In the genomic region with DNA sequence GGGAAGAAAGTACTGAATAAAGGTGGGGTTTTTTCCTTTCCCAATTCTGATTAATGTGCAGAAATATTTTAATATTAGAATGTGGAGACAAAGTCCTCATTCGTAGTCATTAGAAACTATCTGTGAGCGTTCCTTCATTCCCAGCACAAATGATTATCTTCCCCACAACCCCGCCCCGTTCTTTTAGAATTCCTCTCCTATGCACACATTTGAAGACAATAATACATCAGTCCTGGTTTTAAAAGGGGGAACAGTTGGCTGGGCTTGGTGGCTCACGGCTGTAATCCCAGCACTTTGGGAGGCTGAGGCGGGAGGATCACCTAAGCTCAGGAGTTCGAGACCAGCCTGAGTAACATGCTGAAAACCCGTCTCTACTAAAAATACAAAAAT, we compare ENCODE assay signal across 8 cellular contexts. TPM values are rescaled to one million over a fixed set of nuclear protein-coding genes. Genes with fewer than 3 reads are reported as not detected.
A peak's percentile ranks its signal among the peaks of the same experiment; 100 is the strongest.
DNase-seq lines count a peak whose midpoint lies in the region; ATAC-seq, FAIRE-seq and TF ChIP-seq lines count a peak whose summit lies in the region.

No MANE protein-coding gene starts in this region.

- H3K27ac ChIP-seq in mesodermal cell (ENCODE audit: low read depth, low read length, severe bottlenecking): peak overlapping the region; percentile 96

- WGBS in mesodermal cell (ENCODE audit: insufficient coverage in 2 of 2), 2 experiments: 37 to 67% methylated on average over 1 to 5 of the region's 8 CpGs

- no peaks in the 10 kb centered on the region for H3K9me3 Mint-ChIP-seq in stimulated activated naive CD8-positive, alpha-beta T cell treated with anti-CD3 and anti-CD28 coated beads, Interleukin-15, Interleukin-2, amounts not matched to agents 100 ng/mL and 50 ng/mL, for 24 hours

- no peak for DNase-seq in stimulated activated naive CD8-positive, alpha-beta T cell treated with anti-CD3 and anti-CD28 coated beads, Interleukin-15, Interleukin-2, amounts not matched to agents 100 U/mL and 50 U/mL, for 24 hours
- DNase-seq in astrocyte of the spinal cord (ENCODE audit: low read depth, low spot score) (no peak), NCI-H2107 treated with DMSO at 0.1 percent for 48 hours (lab: John Stamatoyannopoulos, UW; ENCODE audit: unreplicated experiment) (no peak), LoVo (ENCODE audit: low spot score) (no peak), RCC 7860 (ENCODE audit: low spot score) (no peak)

- H3K4me3 ChIP-seq in astrocyte of the spinal cord (ENCODE audit: low read depth, low read length): peak overlapping the region; percentile 66
- H3K4me3 ChIP-seq in mesodermal cell (ENCODE audit: extremely low read depth, insufficient read depth, low read length, poor library complexity, severe bottlenecking): peak overlapping the region; percentile 81

- no peak for TF ChIP-seq CTCF in astrocyte of the spinal cord (IDR thresholded peaks at IDR 0.05; ENCODE audit: low read depth, low read length)

- no peaks in the 10 kb centered on the region for H3K27me3 Mint-ChIP-seq in stimulated activated naive CD8-positive, alpha-beta T cell treated with anti-CD3 and anti-CD28 coated beads, Interleukin-15, Interleukin-2, amounts not matched to agents 100 ng/mL and 50 ng/mL, for 24 hours

- in situ Hi-C loops in astrocyte of the spinal cord (cut with HindIII; ENCODE audit: low sequenced_read_pairs): no loop called here

- no peaks in the 10 kb centered on the region for H3K4me1 ChIP-seq in mesodermal cell (ENCODE audit: control insufficient read depth, insufficient read depth, low read length, poor library complexity, severe bottlenecking)

- no peak for ATAC-seq in stimulated activated naive CD8-positive, alpha-beta T cell treated with anti-CD3 and anti-CD28 coated beads, Interleukin-15, Interleukin-2, amounts not matched to agents 100 U/mL and 50 U/mL, for 24 hours
- no peak for ATAC-seq in GM18517 (IDR thresholded peaks at IDR 0.05; ENCODE audit: unreplicated experiment)

- H3K4me3 Mint-ChIP-seq in stimulated activated naive CD8-positive, alpha-beta T cell treated with anti-CD3 and anti-CD28 coated beads, Interleukin-15, Interleukin-2, amounts not matched to agents 100 ng/mL and 50 ng/mL, for 24 hours: peak overlapping the region; percentile 98

- no peaks in the 10 kb centered on the region for H3K9me3 ChIP-seq in mesodermal cell (ENCODE audit: control insufficient read depth, low read length)

- no peak for FAIRE-seq in RCC 7860 (lab: Jason Lieb, UNC)

- H3K4me1 Mint-ChIP-seq in stimulated activated naive CD8-positive, alpha-beta T cell treated with anti-CD3 and anti-CD28 coated beads, Interleukin-15, Interleukin-2, amounts not matched to agents 100 ng/mL and 50 ng/mL, for 24 hours (ENCODE audit: low read depth): peaks cover 29% of the 10 kb centered on the region

- peaks cover 12% of the 10 kb centered on the region for H3K36me3 ChIP-seq in mesodermal cell (ENCODE audit: control insufficient read depth, insufficient read depth, low read length)

- peak overlapping the region; percentile 94 for H3K27ac Mint-ChIP-seq in stimulated activated naive CD8-positive, alpha-beta T cell treated with anti-CD3 and anti-CD28 coated beads, Interleukin-15, Interleukin-2, amounts not matched to agents 100 ng/mL and 50 ng/mL, for 24 hours

- H3K36me3 Mint-ChIP-seq in stimulated activated naive CD8-positive, alpha-beta T cell treated with anti-CD3 and anti-CD28 coated beads, Interleukin-15, Interleukin-2, amounts not matched to agents 100 ng/mL and 50 ng/mL, for 24 hours (ENCODE audit: low read depth): peaks cover 24% of the 10 kb centered on the region

RNA-seq across cellular contexts. Expression of gene ALDH9A1, which starts 0.9 kb away (rescaled TPM):
- 50.4 TPM for polyA plus RNA-seq in mesodermal cell (2013, experiment 1 of 2)
- 48.6 TPM for polyA plus RNA-seq in mesodermal cell (2013, experiment 2 of 2)
